In the genomic region with DNA sequence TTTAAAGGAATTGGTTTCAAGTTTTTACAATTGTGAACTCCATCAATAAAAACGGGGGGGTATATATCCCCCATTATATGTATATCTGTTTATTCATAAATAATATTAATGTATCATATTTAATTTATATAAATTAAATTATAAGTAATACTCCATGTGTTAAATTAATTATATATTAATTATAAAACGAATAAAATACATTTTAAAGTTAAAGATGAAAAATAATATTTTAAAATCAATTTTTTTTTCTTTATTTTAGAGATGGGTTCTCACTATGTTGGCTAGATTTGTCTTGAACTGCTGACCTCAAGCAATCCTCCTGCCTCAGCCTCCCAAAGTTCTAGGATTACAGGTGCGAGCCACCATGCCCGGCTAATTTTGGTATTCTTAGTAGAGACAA, we compare ENCODE assay signal across 25 cellular contexts. TPM values are rescaled to one million over a fixed set of nuclear protein-coding genes. Genes with fewer than 3 reads are reported as not detected.
DNase-seq lines count a peak whose midpoint lies in the region; FAIRE-seq lines count a peak whose summit lies in the region.
"Had no signal": no experiment of that assay in that cellular context is flagged by ENCODE, and none has a peak within 500 bp of the region (broad histone marks: within the 10 kb centered on the region; RNA-seq: fewer than 3 reads in every experiment).

No MANE protein-coding gene starts in this region.

- no peak overlapping the region for H3K27ac ChIP-seq in small intestine (ENCODE audit: low read depth in 1 of 2, low read length in 1 of 2)
- H3K27ac ChIP-seq: 22Rv1; A549; BLaER1 treated with 17β-estradiol and CSF1 and Interleukin-3, amounts not matched to agents 10 nM and 100 nM had no signal

- no peak overlapping the region for H3K27ac Mint-ChIP-seq in activated naive CD8-positive, alpha-beta T cell treated with anti-CD3 and anti-CD28 coated beads for 36 hours
- H3K27ac Mint-ChIP-seq: CD14-positive monocyte; CD4-positive, alpha-beta T cell; CD8-positive, alpha-beta memory T cell; HFFc6 had no signal

- H3K4me3 Mint-ChIP-seq in activated naive CD8-positive, alpha-beta T cell treated with anti-CD3 and anti-CD28 coated beads for 36 hours = no peak overlapping the region
- H3K4me3 Mint-ChIP-seq: CD14-positive monocyte; CD4-positive, alpha-beta T cell; CD8-positive, alpha-beta memory T cell; HFFc6 had no signal

- H3K36me3 Mint-ChIP-seq in activated naive CD8-positive, alpha-beta T cell treated with anti-CD3 and anti-CD28 coated beads for 36 hours = peaks cover 7% of the 10 kb centered on the region
- H3K36me3 Mint-ChIP-seq: CD14-positive monocyte had no signal

- H3K9me3 Mint-ChIP-seq in activated naive CD8-positive, alpha-beta T cell treated with anti-CD3 and anti-CD28 coated beads for 36 hours = peaks cover 10% of the 10 kb centered on the region

- FAIRE-seq in A204.1 (lab: Jason Lieb, UNC) = peak; percentile 94
- FAIRE-seq in TTC549 (lab: Jason Lieb, UNC) = peak; percentile 56
- peak; percentile 92 for FAIRE-seq in frontal cortex (lab: Jason Lieb, UNC)
- peak; percentile 44 for FAIRE-seq in small intestine (lab: Jason Lieb, UNC)
- FAIRE-seq: A549, D721Med, GM12892, H54 had no signal

- H3K4me1 Mint-ChIP-seq in activated naive CD8-positive, alpha-beta T cell treated with anti-CD3 and anti-CD28 coated beads for 36 hours = no peaks in the 10 kb centered on the region
- H3K4me1 Mint-ChIP-seq: CD14-positive monocyte; CD8-positive, alpha-beta memory T cell had no signal

- H3K27me3 ChIP-seq in small intestine (ENCODE audit: control insufficient read depth in 2 of 2, insufficient read depth in 2 of 2, low read length in 2 of 2) = no peaks in the 10 kb centered on the region
- H3K27me3 ChIP-seq: BE2C; BLaER1 treated with 17β-estradiol and CSF1 and Interleukin-3, amounts not matched to agents 10 nM and 100 nM had no signal

- no peaks in the 10 kb centered on the region for H3K4me1 ChIP-seq in small intestine (ENCODE audit: control insufficient read depth in 2 of 2, insufficient read depth in 1 of 2, low read depth in 1 of 2, low read length in 1 of 2)
- H3K4me1 ChIP-seq: BE2C, HAP-1 had no signal

- H3K9me3 ChIP-seq in small intestine (ENCODE audit: control insufficient read depth, low read depth) = no peaks in the 10 kb centered on the region
- H3K9me3 ChIP-seq: BE2C had no signal

- DNase-seq in frontal cortex (ENCODE audit: low spot score in 2 of 2) (no peak), small intestine (no peak), RPMI8226 (no peak), NCI-H446 treated with DMSO at 0.1 percent for 48 hours (lab: John Stamatoyannopoulos, UW) (no peak)
- no peak for DNase-seq in activated naive CD8-positive, alpha-beta T cell treated with anti-CD3 and anti-CD28 coated beads for 36 hours
- DNase-seq: ACHN; AML-193; BE2C; CD4-positive, alpha-beta T cell; CD8-positive, alpha-beta memory T cell; DMS 273 treated with DMSO at 0.1 percent for 48 hours; DMS79; EL; GOT3; HFFc6 had no signal

- WGBS in small intestine, 3 donors = 73 to 80% (median 77%) methylated on average over 4 of the region's 4 CpGs

- no peak overlapping the region for H3K4me3 ChIP-seq in small intestine (ENCODE audit: low read depth in 1 of 2, low read length in 2 of 2)
- H3K4me3 ChIP-seq: A549; BLaER1 treated with 17β-estradiol and CSF1 and Interleukin-3, amounts not matched to agents 10 nM and 100 nM; HAP-1 had no signal

- H3K27me3 Mint-ChIP-seq in activated naive CD8-positive, alpha-beta T cell treated with anti-CD3 and anti-CD28 coated beads for 36 hours = no peaks in the 10 kb centered on the region
- H3K27me3 Mint-ChIP-seq: CD4-positive, alpha-beta T cell; CD8-positive, alpha-beta memory T cell had no signal

- no peaks in the 10 kb centered on the region for H3K36me3 ChIP-seq in small intestine (ENCODE audit: control insufficient read depth in 2 of 2, insufficient read depth in 2 of 2, low read length in 2 of 2)
- H3K36me3 ChIP-seq: BE2C, HAP-1 had no signal

RNA-seq across cellular contexts. Expression of a gene that starts 17.4 kb away (rescaled TPM):
- total RNA-seq in frontal cortex = 83.2 TPM
- polyA plus RNA-seq in small intestine = 10 to 100 TPM; 39.4 to 46.0 (median 42.0) TPM
- total RNA-seq in activated naive CD8-positive, alpha-beta T cell treated with anti-CD3 and anti-CD28 coated beads for 36 hours = 100 to 1,000 TPM; 147 to 157 TPM

RNA-seq across cellular contexts. Expression of a gene that starts 59.9 kb away (rescaled TPM):
- 271 TPM for total RNA-seq in frontal cortex
- 1 to 10 TPM in 1 of 3 donors, under 1 TPM in 2; 0.54 to 1.6 (median 0.67) TPM for polyA plus RNA-seq in small intestine
- 1 to 10 TPM; 9.7 to 9.9 TPM for total RNA-seq in activated naive CD8-positive, alpha-beta T cell treated with anti-CD3 and anti-CD28 coated beads for 36 hours

Comparison
In these comparisons a context has a peak if more than half of its experiments do, and no peak if none do; other contexts are left out.
1. RNA of a gene that starts 59.9 kb away (total RNA-seq): 271 TPM in frontal cortex (single experiment); 9.7 to 9.9 TPM in activated naive CD8-positive, alpha-beta T cell treated with anti-CD3 and anti-CD28 coated beads for 36 hours; every median in the first group is over 10 times any median in the second.